Comparison of ENCODE assay signal across 34 cellular contexts in the genomic region with DNA sequence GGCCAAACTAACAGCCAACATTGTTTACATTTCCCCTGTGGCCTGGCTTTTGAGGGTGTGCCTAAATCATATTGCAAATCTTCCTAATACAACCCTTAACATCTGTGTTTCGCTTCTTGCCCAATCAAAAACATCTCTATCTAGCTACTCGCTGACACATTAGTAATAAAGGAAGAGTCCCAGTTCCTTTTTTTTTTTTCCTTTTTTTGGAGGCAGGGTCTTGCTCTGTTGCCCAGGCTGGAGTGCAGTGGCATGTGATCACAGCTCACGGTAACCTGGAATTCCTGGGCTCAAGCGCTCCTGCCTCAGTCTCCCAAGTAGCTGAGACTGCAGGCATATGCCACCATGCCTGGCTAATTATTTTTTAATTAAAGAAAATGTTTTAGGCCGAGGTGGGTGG. TPM values are rescaled to one million over a fixed set of nuclear protein-coding genes. Genes with fewer than 3 reads are reported as not detected.
"Had no signal": no experiment of that assay in that cellular context is flagged by ENCODE, and none has a peak within 500 bp of the region (broad histone marks: within the 10 kb centered on the region; RNA-seq: fewer than 3 reads in every experiment).

No MANE protein-coding gene starts in this region.

- H3K9me3 ChIP-seq: Peyer's patch had no signal

- H3K27ac Mint-ChIP-seq: activated CD4-positive, alpha-beta memory T cell treated with anti-CD3 and anti-CD28 coated beads, Interleukin-2, amount 10 ng/mL, durations not matched to agents 7 days and 5 days; activated CD8-positive, alpha-beta memory T cell treated with anti-CD3 and anti-CD28 coated beads, Interleukin-2, amount 10 ng/mL, durations not matched to agents 7 days and 5 days had no signal

- H3K27ac ChIP-seq: brain microvascular endothelial cell, Peyer's patch, WERI-Rb-1 had no signal

- H3K4me3 Mint-ChIP-seq: activated CD4-positive, alpha-beta memory T cell treated with anti-CD3 and anti-CD28 coated beads, Interleukin-2, amount 10 ng/mL, durations not matched to agents 7 days and 5 days; activated CD8-positive, alpha-beta memory T cell treated with anti-CD3 and anti-CD28 coated beads, Interleukin-2, amount 10 ng/mL, durations not matched to agents 7 days and 5 days; activated naive CD8-positive, alpha-beta T cell treated with anti-CD3 and anti-CD28 coated beads for 36 hours had no signal

- ATAC-seq: activated CD8-positive, alpha-beta memory T cell treated with anti-CD3 and anti-CD28 coated beads, Interleukin-2, amount 10 ng/mL, durations not matched to agents 7 days and 5 days; PC-3 had no signal

- DNase-seq: activated CD4-positive, alpha-beta memory T cell treated with anti-CD3 and anti-CD28 coated beads, Interleukin-2, amount 10 ng/mL, durations not matched to agents 7 days and 5 days; activated CD4-positive, alpha-beta T cell treated with anti-CD3 and anti-CD28 coated beads for 1 hour; activated CD4-positive, alpha-beta T cell treated with anti-CD3 and anti-CD28 coated beads for 48 hours; activated CD4-positive, CD25-positive, alpha-beta regulatory T cell; activated CD8-positive, alpha-beta memory T cell treated with anti-CD3 and anti-CD28 coated beads for 24 hours; activated CD8-positive, alpha-beta memory T cell treated with anti-CD3 and anti-CD28 coated beads, Interleukin-2, amount 10 ng/mL, durations not matched to agents 7 days and 5 days; activated CD8-positive, alpha-beta memory T cell treated with anti-CD3 and anti-CD28 coated beads, Interleukin-2, amount 50 U/mL, for 48 hours; activated effector memory CD4-positive, alpha-beta T cell treated with Interleukin-2 at 50 U/mL for 16 hours; activated naive CD4-positive, alpha-beta T cell treated with anti-CD3 and anti-CD28 coated beads, Interleukin-2, amount 50 U/mL, for 16 hours; activated naive CD8-positive, alpha-beta T cell treated with anti-CD3 and anti-CD28 coated beads for 36 hours; activated T-cell treated with anti-CD3 and anti-CD28 coated beads, Interleukin-2, amount 50 U/mL, for 48 hours; amniotic stem cell; aorta; brain microvascular endothelial cell; central memory CD4-positive, alpha-beta T cell; NCI-H1105; NCI-H1417 treated with DMSO at 0.1 percent for 48 hours; NCI-H187 treated with DMSO at 0.1 percent for 48 hours; NCI-H2081; NCI-H2171 treated with DMSO at 0.1 percent for 48 hours; NCI-H2227 treated with DMSO at 0.1 percent for 48 hours; NCI-H446; NCI-H524; NCI-H69; NCI-H82; PC-3; Peyer's patch; RPMI8226; SHP77 treated with DMSO at 0.1 percent for 48 hours; SW 1271; T-helper 1 cell; T-helper 2 cell; T-helper 9 cell; WERI-Rb-1 had no signal

- H3K27me3 ChIP-seq: brain microvascular endothelial cell, Peyer's patch had no signal

- H3K4me3 ChIP-seq: Peyer's patch had no signal

- H3K9me3 Mint-ChIP-seq: activated CD4-positive, alpha-beta memory T cell treated with anti-CD3 and anti-CD28 coated beads, Interleukin-2, amount 10 ng/mL, durations not matched to agents 7 days and 5 days; activated naive CD8-positive, alpha-beta T cell treated with anti-CD3 and anti-CD28 coated beads for 36 hours had no signal

- H3K27me3 Mint-ChIP-seq: activated naive CD8-positive, alpha-beta T cell treated with anti-CD3 and anti-CD28 coated beads for 36 hours had no signal

RNA-seq across cellular contexts. Expression of a gene that starts 57.3 kb away (rescaled TPM):
- total RNA-seq: PC-3 had no signal
